26 cellular contexts compared by ENCODE assay signal in the genomic region with DNA sequence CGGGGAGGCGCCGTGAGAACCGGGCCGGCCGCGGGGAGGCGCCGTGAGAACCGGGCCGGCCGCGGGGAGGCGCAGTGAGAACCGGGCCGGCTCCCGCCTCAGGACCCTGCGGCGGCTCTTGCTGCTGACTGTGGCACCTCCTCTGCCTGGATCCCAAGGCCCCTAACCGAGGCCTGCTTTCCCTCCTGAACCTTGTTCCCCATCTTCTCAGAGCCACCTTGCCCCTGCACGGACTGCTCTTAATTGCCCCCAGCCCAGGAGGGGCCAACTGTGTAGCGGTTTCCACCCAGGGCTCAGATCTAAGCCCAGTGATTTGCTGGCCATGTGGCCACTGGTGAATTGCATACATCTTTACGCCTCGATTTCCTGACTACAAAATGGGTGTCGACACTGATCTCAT.
"Had no signal": no experiment of that assay in that cellular context is flagged by ENCODE, and none has a peak within 500 bp of the region (broad histone marks: within the 10 kb centered on the region; RNA-seq: fewer than 3 reads in every experiment).

No MANE protein-coding gene starts in this region.

- H3K4me3 ChIP-seq: body of pancreas, cardiac muscle cell, heart left ventricle, SJCRH30, thyroid gland, upper lobe of right lung had no signal

- ATAC-seq: activated T-cell treated with anti-CD3 and anti-CD28 coated beads, Interleukin-2, amount 50 U/mL, for 4 hours; body of pancreas; heart left ventricle; left ventricle myocardium superior; naive thymus-derived CD8-positive, alpha-beta T cell; SK-N-SH treated with all-trans-retinoic acid at 6 μM for 48 hours; stimulated activated naive CD8-positive, alpha-beta T cell treated with anti-CD3 and anti-CD28 coated beads, Interleukin-15, Interleukin-2, amounts not matched to agents 100 U/mL and 50 U/mL, for 24 hours; T-helper 17 cell; upper lobe of right lung had no signal

- H3K36me3 ChIP-seq: cardiac muscle cell, heart left ventricle, SJCRH30, thyroid gland, upper lobe of right lung had no signal

- H3K9me3 ChIP-seq: body of pancreas, heart left ventricle, SJCRH30, thyroid gland, upper lobe of right lung had no signal

- H3K36me3 Mint-ChIP-seq: activated naive CD8-positive, alpha-beta T cell; naive thymus-derived CD8-positive, alpha-beta T cell had no signal

- H3K27me3 Mint-ChIP-seq: activated CD4-positive, alpha-beta T cell treated with anti-CD3 and anti-CD28 coated beads, Interleukin-2, amount 10 ng/mL, durations not matched to agents 7 days and 5 days had no signal

- H3K9me3 Mint-ChIP-seq: activated T-helper 2 cell treated with anti-CD3 and anti-CD28 coated beads, Interferon-gamma antibody, Interleukin-2, Interleukin-4, amounts not matched to agents 10 μg/mL and 5 μg/mL and 100 μg/mL, durations not matched to agents 14 hours and 24 hours and 36 hours; neural crest cell had no signal

- H3K27ac ChIP-seq: body of pancreas, cardiac muscle cell, heart left ventricle, SJCRH30, thyroid gland, upper lobe of right lung had no signal

- H3K4me3 Mint-ChIP-seq: activated CD4-positive, alpha-beta memory T cell treated with anti-CD3 and anti-CD28 coated beads, Interleukin-2, amount 10 ng/mL, durations not matched to agents 7 days and 5 days; activated CD4-positive, alpha-beta T cell treated with anti-CD3 and anti-CD28 coated beads, Interleukin-2, amount 10 ng/mL, durations not matched to agents 7 days and 5 days; activated naive CD8-positive, alpha-beta T cell; activated T-cell treated with anti-CD3 and anti-CD28 coated beads, Interleukin-2, amount 50 U/mL, for 4 hours; naive thymus-derived CD8-positive, alpha-beta T cell; neural crest cell; T-helper 17 cell had no signal

- FAIRE-seq: endothelial cell of umbilical vein had no signal

- H3K4me1 Mint-ChIP-seq: activated CD4-positive, alpha-beta memory T cell treated with anti-CD3 and anti-CD28 coated beads, Interleukin-2, amount 10 ng/mL, durations not matched to agents 7 days and 5 days; activated CD4-positive, alpha-beta T cell treated with anti-CD3 and anti-CD28 coated beads, Interleukin-2, amount 10 ng/mL, durations not matched to agents 7 days and 5 days; T-helper 17 cell had no signal

- DNase-seq: activated CD4-positive, alpha-beta memory T cell treated with anti-CD3 and anti-CD28 coated beads, Interleukin-2, amount 10 ng/mL, durations not matched to agents 7 days and 5 days; activated CD4-positive, alpha-beta T cell treated with anti-CD3 and anti-CD28 coated beads for 1 hour; activated CD4-positive, alpha-beta T cell treated with anti-CD3 and anti-CD28 coated beads, Interleukin-2, amount 10 ng/mL, durations not matched to agents 7 days and 5 days; activated CD8-positive, alpha-beta memory T cell treated with anti-CD3 and anti-CD28 coated beads, Interleukin-2, amount 50 U/mL, for 48 hours; activated naive CD4-positive, alpha-beta T cell treated with Interleukin-2 at 50 U/mL for 16 hours; activated T-cell treated with anti-CD3 and anti-CD28 coated beads, Interleukin-2, amount 50 U/mL, for 4 hours; body of pancreas; cortex of kidney; heart left ventricle; left ventricle myocardium superior; midbrain; occipital lobe; retina; SJCRH30; stimulated activated CD4-positive, alpha-beta T cell treated with anti-CD3 and anti-CD28 coated beads, Interleukin-2, amount 100 ng/mL, for 48 hours; stimulated activated naive CD8-positive, alpha-beta T cell treated with anti-CD3 and anti-CD28 coated beads, Interleukin-15, Interleukin-2, amounts not matched to agents 100 U/mL and 50 U/mL, for 24 hours; T-helper 17 cell; thyroid gland had no signal

- H3K27me3 ChIP-seq: body of pancreas, cardiac muscle cell, thyroid gland, upper lobe of right lung had no signal

- H3K27ac Mint-ChIP-seq: activated CD4-positive, alpha-beta memory T cell treated with anti-CD3 and anti-CD28 coated beads, Interleukin-2, amount 10 ng/mL, durations not matched to agents 7 days and 5 days; activated CD4-positive, alpha-beta T cell treated with anti-CD3 and anti-CD28 coated beads, Interleukin-2, amount 10 ng/mL, durations not matched to agents 7 days and 5 days; activated naive CD8-positive, alpha-beta T cell; activated T-helper 2 cell treated with anti-CD3 and anti-CD28 coated beads, Interferon-gamma antibody, Interleukin-2, Interleukin-4, amounts not matched to agents 10 μg/mL and 5 μg/mL and 100 μg/mL, durations not matched to agents 14 hours and 24 hours and 36 hours; naive thymus-derived CD8-positive, alpha-beta T cell; T-helper 17 cell had no signal

- H3K4me1 ChIP-seq: body of pancreas, heart left ventricle, SJCRH30, upper lobe of right lung had no signal
